Comparison of ENCODE assay signal across 3 cellular contexts in genomic region chr18:35956226-35956625, GRCh38.
"Had no signal": no experiment of that assay in that cellular context is flagged by ENCODE, and none has a peak within 500 bp of the region (broad histone marks: within the 10 kb centered on the region; RNA-seq: fewer than 3 reads in every experiment).

No MANE protein-coding gene starts in this region.

- DNase-seq: GDM1, GF-D8 had no signal

- H3K4me3 ChIP-seq: GM12878 had no signal
